ENCODE assay signal across 1 cellular context in the genomic region with DNA sequence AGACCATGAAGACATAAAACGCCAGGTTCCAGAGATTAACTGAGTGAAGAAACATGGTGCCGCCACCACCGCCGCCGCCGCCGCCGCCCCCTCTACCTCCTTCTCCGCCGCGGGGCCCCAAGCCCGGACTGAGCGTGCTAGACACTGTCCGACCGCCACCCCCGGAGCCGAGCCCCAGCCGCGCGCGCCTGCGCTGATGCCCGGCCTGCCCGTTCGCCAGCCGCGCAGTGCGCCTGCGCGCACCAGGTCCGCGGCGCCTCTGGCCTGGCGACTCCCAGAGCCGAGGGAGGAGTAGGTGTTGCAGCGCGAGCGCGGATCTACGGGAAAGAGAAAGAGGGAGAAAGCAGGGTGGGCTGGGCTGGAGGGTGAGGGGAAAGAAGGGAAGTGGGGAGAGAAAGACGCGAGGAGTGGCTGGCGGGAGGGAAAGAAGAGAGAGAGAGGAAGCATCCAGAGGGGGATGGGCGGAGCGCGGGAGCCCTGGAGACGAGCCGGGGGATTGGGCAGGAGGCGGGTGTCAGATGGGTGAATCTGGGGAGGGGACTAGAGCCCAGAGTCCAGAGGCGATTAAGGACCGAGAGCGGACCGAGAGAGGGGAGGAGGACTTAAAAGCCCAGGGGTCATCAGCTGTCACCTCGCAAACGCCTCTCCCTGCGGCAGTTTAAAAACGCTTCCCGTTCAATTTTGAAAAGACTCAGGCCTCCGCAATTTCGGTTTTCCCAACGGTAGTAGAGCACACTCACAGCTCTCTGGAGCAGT.
TF ChIP-seq lines count a peak whose summit lies in the region.

A gene with protein sequence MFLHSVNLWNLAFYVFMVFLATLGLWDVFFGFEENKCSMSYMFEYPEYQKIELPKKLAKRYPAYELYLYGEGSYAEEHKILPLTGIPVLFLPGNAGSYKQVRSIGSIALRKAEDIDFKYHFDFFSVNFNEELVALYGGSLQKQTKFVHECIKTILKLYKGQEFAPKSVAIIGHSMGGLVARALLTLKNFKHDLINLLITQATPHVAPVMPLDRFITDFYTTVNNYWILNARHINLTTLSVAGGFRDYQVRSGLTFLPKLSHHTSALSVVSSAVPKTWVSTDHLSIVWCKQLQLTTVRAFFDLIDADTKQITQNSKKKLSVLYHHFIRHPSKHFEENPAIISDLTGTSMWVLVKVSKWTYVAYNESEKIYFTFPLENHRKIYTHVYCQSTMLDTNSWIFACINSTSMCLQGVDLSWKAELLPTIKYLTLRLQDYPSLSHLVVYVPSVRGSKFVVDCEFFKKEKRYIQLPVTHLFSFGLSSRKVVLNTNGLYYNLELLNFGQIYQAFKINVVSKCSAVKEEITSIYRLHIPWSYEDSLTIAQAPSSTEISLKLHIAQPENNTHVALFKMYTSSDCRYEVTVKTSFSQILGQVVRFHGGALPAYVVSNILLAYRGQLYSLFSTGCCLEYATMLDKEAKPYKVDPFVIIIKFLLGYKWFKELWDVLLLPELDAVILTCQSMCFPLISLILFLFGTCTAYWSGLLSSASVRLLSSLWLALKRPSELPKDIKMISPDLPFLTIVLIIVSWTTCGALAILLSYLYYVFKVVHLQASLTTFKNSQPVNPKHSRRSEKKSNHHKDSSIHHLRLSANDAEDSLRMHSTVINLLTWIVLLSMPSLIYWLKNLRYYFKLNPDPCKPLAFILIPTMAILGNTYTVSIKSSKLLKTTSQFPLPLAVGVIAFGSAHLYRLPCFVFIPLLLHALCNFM (minus strand): TSS at position 146 of the 756 bp plus-strand sequence. CDS start 91 bp downstream, at position 55.

TF ChIP-seq in GM12878, 131 proteins besides CTCF, POLR2A, EP300 and RAD21 (continued from another document and continues in another):
- TF ChIP-seq, protein P1, sequence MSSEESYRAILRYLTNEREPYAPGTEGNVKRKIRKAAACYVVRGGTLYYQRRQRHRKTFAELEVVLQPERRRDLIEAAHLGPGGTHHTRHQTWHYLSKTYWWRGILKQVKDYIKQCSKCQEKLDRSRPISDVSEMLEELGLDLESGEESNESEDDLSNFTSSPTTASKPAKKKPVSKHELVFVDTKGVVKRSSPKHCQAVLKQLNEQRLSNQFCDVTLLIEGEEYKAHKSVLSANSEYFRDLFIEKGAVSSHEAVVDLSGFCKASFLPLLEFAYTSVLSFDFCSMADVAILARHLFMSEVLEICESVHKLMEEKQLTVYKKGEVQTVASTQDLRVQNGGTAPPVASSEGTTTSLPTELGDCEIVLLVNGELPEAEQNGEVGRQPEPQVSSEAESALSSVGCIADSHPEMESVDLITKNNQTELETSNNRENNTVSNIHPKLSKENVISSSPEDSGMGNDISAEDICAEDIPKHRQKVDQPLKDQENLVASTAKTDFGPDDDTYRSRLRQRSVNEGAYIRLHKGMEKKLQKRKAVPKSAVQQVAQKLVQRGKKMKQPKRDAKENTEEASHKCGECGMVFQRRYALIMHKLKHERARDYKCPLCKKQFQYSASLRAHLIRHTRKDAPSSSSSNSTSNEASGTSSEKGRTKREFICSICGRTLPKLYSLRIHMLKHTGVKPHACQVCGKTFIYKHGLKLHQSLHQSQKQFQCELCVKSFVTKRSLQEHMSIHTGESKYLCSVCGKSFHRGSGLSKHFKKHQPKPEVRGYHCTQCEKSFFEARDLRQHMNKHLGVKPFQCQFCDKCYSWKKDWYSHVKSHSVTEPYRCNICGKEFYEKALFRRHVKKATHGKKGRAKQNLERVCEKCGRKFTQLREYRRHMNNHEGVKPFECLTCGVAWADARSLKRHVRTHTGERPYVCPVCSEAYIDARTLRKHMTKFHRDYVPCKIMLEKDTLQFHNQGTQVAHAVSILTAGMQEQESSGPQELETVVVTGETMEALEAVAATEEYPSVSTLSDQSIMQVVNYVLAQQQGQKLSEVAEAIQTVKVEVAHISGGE (CRISPR knock-in tag; IDR thresholded peaks at IDR 0.05), result no peak
- TF ChIP-seq MYC (IDR thresholded peaks at IDR 0.05; ENCODE audit: insufficient read depth, insufficient read length, insufficient replicate concordance, low read length, severe bottlenecking) (no peak), ETV6 (conservative IDR thresholded peaks at IDR 0.05 in 1 of 2, IDR thresholded peaks at IDR 0.05 in 1 of 2; ENCODE audit: borderline replicate concordance in 1 of 2, low read depth in 1 of 2) (no peak), IKZF1 (conservative IDR thresholded peaks at IDR 0.05) (peak; percentile 88), ZSCAN29 (IDR thresholded peaks at IDR 0.05) (no peak), YY1 (IDR thresholded peaks at IDR 0.05; ENCODE audit: low read depth, low read length) (peak; percentile 48; the same call in 1 of the 2 replicates), SMARCA5 (IDR thresholded peaks at IDR 0.05) (no peak), ZNF24 (IDR thresholded peaks at IDR 0.05) (no peak), PML (IDR thresholded peaks at IDR 0.05; ENCODE audit: low read length) (peak; percentile 82; the same call in 1 of the 2 replicates), CHD2 (IDR thresholded peaks at IDR 0.05; ENCODE audit: borderline replicate concordance, low read depth, low read length) (peak; percentile 68; the same call in 1 of the 2 replicates), ESRRA (IDR thresholded peaks at IDR 0.05; ENCODE audit: low read length) (no peak), NFYA (IDR thresholded peaks at IDR 0.05; ENCODE audit: borderline replicate concordance, low read depth, low read length) (no peak), IKZF2 (IDR thresholded peaks at IDR 0.05) (peak; percentile 79 to 82), FOXM1 (IDR thresholded peaks at IDR 0.05; ENCODE audit: low read depth, low read length) (no peak), ZNF207 (IDR thresholded peaks at IDR 0.05; ENCODE audit: borderline replicate concordance) (peak; percentile 45; the same call in 1 of the 2 replicates), ASH2L (IDR thresholded peaks at IDR 0.05; ENCODE audit: borderline replicate concordance, low read depth) (no peak; the same call in 1 of the 2 replicates), RFX5 (IDR thresholded peaks at IDR 0.05; ENCODE audit: low read depth, low read length) (no peak), EZH2 (IDR thresholded peaks at IDR 0.05; ENCODE audit: borderline replicate concordance, control insufficient read depth, low read depth, low read length) (no peak), ZNF217 (IDR thresholded peaks at IDR 0.05) (no peak), BHLHE40 (IDR thresholded peaks at IDR 0.05; ENCODE audit: borderline replicate concordance in 1 of 2, low read depth in 2 of 2, low read length in 1 of 2) (peak in 1 of 2 experiments; percentile 63; a peak in 2 of 4 replicates), NFIC (IDR thresholded peaks at IDR 0.05; ENCODE audit: low read depth, low read length) (no peak), RCOR1 (conservative IDR thresholded peaks at IDR 0.05; ENCODE audit: low read depth, low read length) (peak; percentile 75; the same call in 1 of the 2 replicates), MEF2A (IDR thresholded peaks at IDR 0.05; ENCODE audit: insufficient read depth, low read depth, low read length) (0 out of 2 replicates have a peak, but pooled peaks have one; percentile 2), EGR1 (IDR thresholded peaks at IDR 0.05; ENCODE audit: borderline replicate concordance in 1 of 2, low read depth in 2 of 2, low read length in 2 of 2) (peak in 1 of 2 experiments; percentile 86; a peak in 2 of 3 replicates), CBX3 (IDR thresholded peaks at IDR 0.05; ENCODE audit: borderline replicate concordance, low read depth) (no peak), SIX5 (IDR thresholded peaks at IDR 0.05; ENCODE audit: low read depth, low read length, severe bottlenecking) (no peak), DPF2 (IDR thresholded peaks at IDR 0.05) (peak; percentile 39; the same call in 1 of the 2 replicates), TCF7 (IDR thresholded peaks at IDR 0.05; ENCODE audit: borderline replicate concordance) (no peak), PAX8 (IDR thresholded peaks at IDR 0.05) (no peak), TBL1XR1 (IDR thresholded peaks at IDR 0.05; ENCODE audit: low read depth, low read length) (no peak), RBBP5 (conservative IDR thresholded peaks at IDR 0.05) (no peak), SIN3A (IDR thresholded peaks at IDR 0.05; ENCODE audit: low read depth, low read length) (no peak), STAT3 (IDR thresholded peaks at IDR 0.05; ENCODE audit: low read depth, low read length) (no peak)
- TF ChIP-seq, protein P2, sequence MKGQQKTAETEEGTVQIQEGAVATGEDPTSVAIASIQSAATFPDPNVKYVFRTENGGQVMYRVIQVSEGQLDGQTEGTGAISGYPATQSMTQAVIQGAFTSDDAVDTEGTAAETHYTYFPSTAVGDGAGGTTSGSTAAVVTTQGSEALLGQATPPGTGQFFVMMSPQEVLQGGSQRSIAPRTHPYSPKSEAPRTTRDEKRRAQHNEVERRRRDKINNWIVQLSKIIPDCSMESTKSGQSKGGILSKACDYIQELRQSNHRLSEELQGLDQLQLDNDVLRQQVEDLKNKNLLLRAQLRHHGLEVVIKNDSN (IDR thresholded peaks at IDR 0.05; ENCODE audit: borderline replicate concordance, extremely low read length, insufficient read depth, low read depth, low read length), result no peak
- TF ChIP-seq, protein P3, sequence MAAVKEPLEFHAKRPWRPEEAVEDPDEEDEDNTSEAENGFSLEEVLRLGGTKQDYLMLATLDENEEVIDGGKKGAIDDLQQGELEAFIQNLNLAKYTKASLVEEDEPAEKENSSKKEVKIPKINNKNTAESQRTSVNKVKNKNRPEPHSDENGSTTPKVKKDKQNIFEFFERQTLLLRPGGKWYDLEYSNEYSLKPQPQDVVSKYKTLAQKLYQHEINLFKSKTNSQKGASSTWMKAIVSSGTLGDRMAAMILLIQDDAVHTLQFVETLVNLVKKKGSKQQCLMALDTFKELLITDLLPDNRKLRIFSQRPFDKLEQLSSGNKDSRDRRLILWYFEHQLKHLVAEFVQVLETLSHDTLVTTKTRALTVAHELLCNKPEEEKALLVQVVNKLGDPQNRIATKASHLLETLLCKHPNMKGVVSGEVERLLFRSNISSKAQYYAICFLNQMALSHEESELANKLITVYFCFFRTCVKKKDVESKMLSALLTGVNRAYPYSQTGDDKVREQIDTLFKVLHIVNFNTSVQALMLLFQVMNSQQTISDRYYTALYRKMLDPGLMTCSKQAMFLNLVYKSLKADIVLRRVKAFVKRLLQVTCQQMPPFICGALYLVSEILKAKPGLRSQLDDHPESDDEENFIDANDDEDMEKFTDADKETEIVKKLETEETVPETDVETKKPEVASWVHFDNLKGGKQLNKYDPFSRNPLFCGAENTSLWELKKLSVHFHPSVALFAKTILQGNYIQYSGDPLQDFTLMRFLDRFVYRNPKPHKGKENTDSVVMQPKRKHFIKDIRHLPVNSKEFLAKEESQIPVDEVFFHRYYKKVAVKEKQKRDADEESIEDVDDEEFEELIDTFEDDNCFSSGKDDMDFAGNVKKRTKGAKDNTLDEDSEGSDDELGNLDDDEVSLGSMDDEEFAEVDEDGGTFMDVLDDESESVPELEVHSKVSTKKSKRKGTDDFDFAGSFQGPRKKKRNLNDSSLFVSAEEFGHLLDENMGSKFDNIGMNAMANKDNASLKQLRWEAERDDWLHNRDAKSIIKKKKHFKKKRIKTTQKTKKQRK (IDR thresholded peaks at IDR 0.05; ENCODE audit: low read depth, low read length), result no peak
- TF ChIP-seq, protein P4, sequence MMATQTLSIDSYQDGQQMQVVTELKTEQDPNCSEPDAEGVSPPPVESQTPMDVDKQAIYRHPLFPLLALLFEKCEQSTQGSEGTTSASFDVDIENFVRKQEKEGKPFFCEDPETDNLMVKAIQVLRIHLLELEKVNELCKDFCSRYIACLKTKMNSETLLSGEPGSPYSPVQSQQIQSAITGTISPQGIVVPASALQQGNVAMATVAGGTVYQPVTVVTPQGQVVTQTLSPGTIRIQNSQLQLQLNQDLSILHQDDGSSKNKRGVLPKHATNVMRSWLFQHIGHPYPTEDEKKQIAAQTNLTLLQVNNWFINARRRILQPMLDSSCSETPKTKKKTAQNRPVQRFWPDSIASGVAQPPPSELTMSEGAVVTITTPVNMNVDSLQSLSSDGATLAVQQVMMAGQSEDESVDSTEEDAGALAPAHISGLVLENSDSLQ (IDR thresholded peaks at IDR 0.05), result peak; percentile 24; the same call in 1 of the 2 replicates
- TF ChIP-seq, protein P5, sequence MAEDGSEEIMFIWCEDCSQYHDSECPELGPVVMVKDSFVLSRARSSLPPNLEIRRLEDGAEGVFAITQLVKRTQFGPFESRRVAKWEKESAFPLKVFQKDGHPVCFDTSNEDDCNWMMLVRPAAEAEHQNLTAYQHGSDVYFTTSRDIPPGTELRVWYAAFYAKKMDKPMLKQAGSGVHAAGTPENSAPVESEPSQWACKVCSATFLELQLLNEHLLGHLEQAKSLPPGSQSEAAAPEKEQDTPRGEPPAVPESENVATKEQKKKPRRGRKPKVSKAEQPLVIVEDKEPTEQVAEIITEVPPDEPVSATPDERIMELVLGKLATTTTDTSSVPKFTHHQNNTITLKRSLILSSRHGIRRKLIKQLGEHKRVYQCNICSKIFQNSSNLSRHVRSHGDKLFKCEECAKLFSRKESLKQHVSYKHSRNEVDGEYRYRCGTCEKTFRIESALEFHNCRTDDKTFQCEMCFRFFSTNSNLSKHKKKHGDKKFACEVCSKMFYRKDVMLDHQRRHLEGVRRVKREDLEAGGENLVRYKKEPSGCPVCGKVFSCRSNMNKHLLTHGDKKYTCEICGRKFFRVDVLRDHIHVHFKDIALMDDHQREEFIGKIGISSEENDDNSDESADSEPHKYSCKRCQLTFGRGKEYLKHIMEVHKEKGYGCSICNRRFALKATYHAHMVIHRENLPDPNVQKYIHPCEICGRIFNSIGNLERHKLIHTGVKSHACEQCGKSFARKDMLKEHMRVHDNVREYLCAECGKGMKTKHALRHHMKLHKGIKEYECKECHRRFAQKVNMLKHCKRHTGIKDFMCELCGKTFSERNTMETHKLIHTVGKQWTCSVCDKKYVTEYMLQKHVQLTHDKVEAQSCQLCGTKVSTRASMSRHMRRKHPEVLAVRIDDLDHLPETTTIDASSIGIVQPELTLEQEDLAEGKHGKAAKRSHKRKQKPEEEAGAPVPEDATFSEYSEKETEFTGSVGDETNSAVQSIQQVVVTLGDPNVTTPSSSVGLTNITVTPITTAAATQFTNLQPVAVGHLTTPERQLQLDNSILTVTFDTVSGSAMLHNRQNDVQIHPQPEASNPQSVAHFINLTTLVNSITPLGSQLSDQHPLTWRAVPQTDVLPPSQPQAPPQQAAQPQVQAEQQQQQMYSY (CRISPR knock-in tag; IDR thresholded peaks at IDR 0.05), result no peak
- TF ChIP-seq, protein P6, sequence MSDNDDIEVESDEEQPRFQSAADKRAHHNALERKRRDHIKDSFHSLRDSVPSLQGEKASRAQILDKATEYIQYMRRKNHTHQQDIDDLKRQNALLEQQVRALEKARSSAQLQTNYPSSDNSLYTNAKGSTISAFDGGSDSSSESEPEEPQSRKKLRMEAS (IDR thresholded peaks at IDR 0.05; ENCODE audit: low read depth, low read length), result no peak
- TF ChIP-seq, protein P7, sequence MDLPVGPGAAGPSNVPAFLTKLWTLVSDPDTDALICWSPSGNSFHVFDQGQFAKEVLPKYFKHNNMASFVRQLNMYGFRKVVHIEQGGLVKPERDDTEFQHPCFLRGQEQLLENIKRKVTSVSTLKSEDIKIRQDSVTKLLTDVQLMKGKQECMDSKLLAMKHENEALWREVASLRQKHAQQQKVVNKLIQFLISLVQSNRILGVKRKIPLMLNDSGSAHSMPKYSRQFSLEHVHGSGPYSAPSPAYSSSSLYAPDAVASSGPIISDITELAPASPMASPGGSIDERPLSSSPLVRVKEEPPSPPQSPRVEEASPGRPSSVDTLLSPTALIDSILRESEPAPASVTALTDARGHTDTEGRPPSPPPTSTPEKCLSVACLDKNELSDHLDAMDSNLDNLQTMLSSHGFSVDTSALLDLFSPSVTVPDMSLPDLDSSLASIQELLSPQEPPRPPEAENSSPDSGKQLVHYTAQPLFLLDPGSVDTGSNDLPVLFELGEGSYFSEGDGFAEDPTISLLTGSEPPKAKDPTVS (IDR thresholded peaks at IDR 0.05; ENCODE audit: low read depth, low read length), result no peak
- TF ChIP-seq, protein P8, sequence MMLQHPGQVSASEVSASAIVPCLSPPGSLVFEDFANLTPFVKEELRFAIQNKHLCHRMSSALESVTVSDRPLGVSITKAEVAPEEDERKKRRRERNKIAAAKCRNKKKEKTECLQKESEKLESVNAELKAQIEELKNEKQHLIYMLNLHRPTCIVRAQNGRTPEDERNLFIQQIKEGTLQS (IDR thresholded peaks at IDR 0.05; ENCODE audit: borderline replicate concordance, extremely low read depth, low read depth, low read length), result no peak
